ENCODE assay signal across 8 cellular contexts in the genomic region with DNA sequence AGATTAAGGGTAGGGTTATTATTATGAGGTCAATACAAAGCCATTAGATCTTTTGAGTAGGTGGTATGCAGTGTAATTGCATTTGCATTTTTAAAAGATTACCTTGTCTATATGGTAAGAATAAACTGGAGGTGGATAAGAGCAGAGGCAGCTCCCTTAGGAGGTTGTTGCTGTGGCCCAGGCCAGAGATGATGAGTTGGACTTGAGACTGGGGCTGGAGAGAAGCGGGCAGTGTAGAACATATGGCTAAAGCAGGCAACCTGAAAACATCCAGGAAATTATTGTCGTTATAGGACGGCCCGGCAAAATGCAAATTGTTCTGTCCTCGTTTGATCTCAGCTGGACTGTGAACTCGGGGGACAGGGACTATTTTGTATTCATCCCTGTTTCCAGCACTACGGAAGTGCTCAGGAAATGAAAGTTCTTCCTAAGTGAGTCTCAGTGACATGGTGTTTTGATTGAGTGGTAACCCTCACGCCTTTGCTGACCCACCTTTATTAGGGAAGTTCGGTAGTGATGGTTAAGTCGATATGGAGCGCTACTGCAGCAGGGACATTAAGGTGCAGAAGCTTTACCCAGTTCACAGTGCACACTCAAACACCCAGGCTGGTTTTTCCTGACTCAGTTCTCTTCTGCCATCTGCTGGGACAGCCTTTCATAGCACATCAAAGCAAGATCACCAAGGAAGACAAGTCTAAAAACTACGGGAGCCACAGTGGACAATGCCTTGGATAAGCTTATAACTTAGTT. TPM values are rescaled to one million over a fixed set of nuclear protein-coding genes. Genes with fewer than 3 reads are reported as not detected.
DNase-seq lines count a peak whose midpoint lies in the region; ATAC-seq and TF ChIP-seq lines count a peak whose summit lies in the region.

No MANE protein-coding gene starts in this region.

- intact Hi-C loops in Panc1 (cut with micrococcal nuclease; ENCODE audit: unreplicated experiment) (loop anchor here (2.0 kb wide), 1 partner anchor 93 kb away; no protein-coding TSS in a partner anchor), prostate gland (cut with DNase I) (loop anchor here (5.0 kb wide), 1 partner anchor 87 kb away; no protein-coding TSS in a partner anchor)

- H3K27me3 ChIP-seq in Panc1 (ENCODE audit: control insufficient read depth, insufficient read depth, low read length) (peaks cover 10% of the 10 kb centered on the region), prostate gland (replicated peaks; ENCODE audit: insufficient read depth) (no peaks in the 10 kb centered on the region)

- H3K4me3 ChIP-seq in Panc1 (ENCODE audit: low read depth in 2 of 2, low read length in 2 of 2): peak overlapping the region in 1 of 2 experiments; percentile 23; a peak in 1 of 4 replicates
- H3K4me3 ChIP-seq in prostate gland: no peak overlapping the region

- H3K36me3 ChIP-seq in Panc1 (ENCODE audit: control insufficient read depth, insufficient read depth, low read length) (no peaks in the 10 kb centered on the region), prostate gland (no peaks in the 10 kb centered on the region)

- ATAC-seq in GM21447 (IDR thresholded peaks at IDR 0.05; ENCODE audit: unreplicated experiment) (peak; percentile 75), Panc1 (peak; percentile 99)

- no TSS peak for BruUV-seq in Panc1 (replicated peaks; lab: Mats Ljungman, UMichigan)

- TF ChIP-seq CTCF in Panc1 (IDR thresholded peaks at IDR 0.05) (peak; percentile 89), prostate gland (IDR thresholded peaks at IDR 0.05) (peak in 3 of 4 experiments; percentile 45 to 66 (median 62))

- no peaks in the 10 kb centered on the region for H3K4me1 ChIP-seq in Panc1 (ENCODE audit: control insufficient read depth, insufficient read depth, low read length)
- H3K4me1 ChIP-seq in prostate gland (replicated peaks): no peaks in the 10 kb centered on the region

- DNase-seq in DMS53 treated with DMSO at 0.1 percent for 48 hours (lab: John Stamatoyannopoulos, UW; ENCODE audit: unreplicated experiment) (peak; percentile 66), KG1 (lab: John Stamatoyannopoulos, UW) (peak; percentile 35), Panc1 (ENCODE audit: low read depth, low spot score) (peak; percentile 68), glomerular visceral epithelial cell (ENCODE audit: extremely low spot score) (peak; percentile 66), prostate gland (ENCODE audit: low spot score) (peak; percentile 74), activated gamma-delta T cell (lab: John Stamatoyannopoulos, UW) (no peak)
- peak; percentile 7 for DNase-seq in activated naive CD8-positive, alpha-beta T cell treated with anti-CD3 and anti-CD28 coated beads, Interleukin-2, amount 50 U/mL, for 16 hours (ENCODE audit: low read depth, low spot score)

- no peak for TF ChIP-seq POLR2A in prostate gland (IDR thresholded peaks at IDR 0.05)

- 20% methylated on average over 12 of the region's 12 CpGs for WGBS in prostate gland

- H3K9me3 ChIP-seq in Panc1 (ENCODE audit: control insufficient read depth, insufficient read depth, low read depth, low read length) (no peaks in the 10 kb centered on the region), prostate gland (no peaks in the 10 kb centered on the region)

- H3K27ac ChIP-seq in Panc1 (ENCODE audit: low read length) (no peak overlapping the region), prostate gland (no peak overlapping the region)

- in situ Hi-C loops in Panc1 (cut with HindIII; ENCODE audit: low pct_unique_long_range_greater_than_20kb, low sequenced_read_pairs): no loop called here

- POLR2A ChIA-PET in Panc1 (lab: Charles Lee): interaction anchor here (0.6 to 0.7 kb wide), 2 partner anchors 167 to 1755 kb away, joined by 4 to 5 read pairs; no protein-coding TSS in a partner anchor

- CTCF ChIA-PET in Panc1 (lab: Charles Lee): interaction anchor here (0.6 to 2.5 kb wide), 11 partner anchors 14 to 862 kb away, joined by 3 to 16 read pairs (median 4); a partner anchor contains a TSS

RNA-seq across cellular contexts. Expression of a gene that starts 27.2 kb away (rescaled TPM):
- total RNA-seq in Panc1 (2021; ENCODE audit: unreplicated experiment): 16.3 TPM
- polyA plus RNA-seq in Panc1 (2012; ENCODE audit: insufficient read length): 17.2 TPM
- 10 to 100 TPM in 1 of 2 donors, 1 to 10 TPM in 1; 9.4 to 18.3 TPM for total RNA-seq in prostate gland

RNA-seq across cellular contexts. Expression of a gene that starts 50.5 kb away (rescaled TPM):
- total RNA-seq in Panc1 (2021; ENCODE audit: unreplicated experiment) (not detected), prostate gland (1 to 10 TPM; 2.3 to 5.4 TPM)
- not detected for polyA plus RNA-seq in Panc1 (2012; ENCODE audit: insufficient read length)

RNA-seq across cellular contexts. Expression of a gene that starts 55.2 kb away (rescaled TPM):
- total RNA-seq in Panc1 (2021; ENCODE audit: unreplicated experiment) (228 TPM), prostate gland (10 to 100 TPM; 13.5 to 37.0 TPM)
- polyA plus RNA-seq in Panc1 (2012; ENCODE audit: insufficient read length): 134 TPM
